11 cellular contexts compared by ENCODE assay signal in genomic region chr11:128398517-128399152, GRCh38.
A peak's percentile ranks its signal among the peaks of the same experiment; 100 is the strongest.
DNase-seq lines count a peak whose midpoint lies in the region; ATAC-seq and TF ChIP-seq lines count a peak whose summit lies in the region.
"Had no signal": no experiment of that assay in that cellular context is flagged by ENCODE, and none has a peak within 500 bp of the region (broad histone marks: within the 10 kb centered on the region; RNA-seq: fewer than 3 reads in every experiment).

No MANE protein-coding gene starts in this region.

- peak overlapping the region in 1 of 2 experiments; percentile 46 for H3K18ac ChIP-seq in mesenchymal stem cell (ENCODE audit: low read depth in 1 of 2, low read length in 2 of 2)

- no peak overlapping the region for H3K23ac ChIP-seq in mesenchymal stem cell (ENCODE audit: low read length in 2 of 2)

- H4K20me1 ChIP-seq in Loucy (ENCODE audit: insufficient read depth, low read length, poor library complexity, severe bottlenecking): no peaks in the 10 kb centered on the region

- no peak overlapping the region for H3K4me2 ChIP-seq in Loucy (ENCODE audit: low read depth, low read length, poor library complexity, severe bottlenecking)
- H3K4me2 ChIP-seq in mesenchymal stem cell (ENCODE audit: low read length, poor library complexity, severe bottlenecking): no peak overlapping the region

- peak; percentile 47 for ATAC-seq in GM18511 (IDR thresholded peaks at IDR 0.05; ENCODE audit: unreplicated experiment)
- peak; percentile 51 for ATAC-seq in GM21786 (IDR thresholded peaks at IDR 0.05; ENCODE audit: unreplicated experiment)

- no peak overlapping the region for H2BK120ac ChIP-seq in mesenchymal stem cell (ENCODE audit: low read depth, low read length)

- TF ChIP-seq CTCF in Loucy (conservative IDR thresholded peaks at IDR 0.05; ENCODE audit: low read length) (no peak), GM13976 (IDR thresholded peaks at IDR 0.05; ENCODE audit: borderline replicate concordance, control extremely low read depth, extremely low read depth, insufficient read depth, missing control alignments) (no peak)

- H3K9ac ChIP-seq in Loucy (ENCODE audit: low read depth, low read length, poor library complexity, severe bottlenecking) (no peak overlapping the region), mesenchymal stem cell (ENCODE audit: low read length) (peak overlapping the region; percentile 38)

- no peak overlapping the region for H2BK15ac ChIP-seq in mesenchymal stem cell (ENCODE audit: low read depth, poor library complexity, severe bottlenecking)

- H3K4me1 ChIP-seq in Loucy (ENCODE audit: insufficient read depth, low read length, poor library complexity, severe bottlenecking) (peaks cover 13% of the 10 kb centered on the region), mesenchymal stem cell (ENCODE audit: control insufficient read depth, insufficient read depth, low read depth, low read length) (no peaks in the 10 kb centered on the region)

- H3K14ac ChIP-seq in mesenchymal stem cell (ENCODE audit: low read length in 2 of 2): no peak overlapping the region

- H2AFZ ChIP-seq in Loucy (ENCODE audit: low read length): peak overlapping the region; percentile 68
- no peak overlapping the region for H2AFZ ChIP-seq in mesenchymal stem cell (ENCODE audit: low read depth, low read length)

- no peak for DNase-seq in mesenchymal stem cell
- DNase-seq in GM13976 (ENCODE audit: low spot score): no peak
- DNase-seq in cortex of kidney (lab: John Stamatoyannopoulos, UW): no peak
- DNase-seq in hippocampal formation (lab: John Stamatoyannopoulos, UW): no peak
- DNase-seq in globus pallidus (ENCODE audit: low spot score): no peak
- DNase-seq: activated CD4-positive, alpha-beta T cell treated with anti-CD3 and anti-CD28 coated beads, Interleukin-2, amount 50 U/mL, for 4 hours; anterior cingulate cortex had no signal

- H3K36me3 ChIP-seq in Loucy (ENCODE audit: insufficient read depth, low read length) (no peaks in the 10 kb centered on the region), mesenchymal stem cell (ENCODE audit: control insufficient read depth in 1 of 2, insufficient read depth in 2 of 2, low read depth in 1 of 2, low read length in 2 of 2) (no peaks in the 10 kb centered on the region)
- H3K36me3 ChIP-seq: SJSA1 had no signal

- H2AK5ac ChIP-seq in mesenchymal stem cell (ENCODE audit: low read length, severe bottlenecking): no peak overlapping the region

- in situ Hi-C loops in GM13976 (cut with MboI; ENCODE audit: low sequenced_read_pairs, unreplicated experiment): no loop called here

- no peak overlapping the region for H2BK5ac ChIP-seq in mesenchymal stem cell (ENCODE audit: low read depth, low read length, poor library complexity, severe bottlenecking)

- H4K8ac ChIP-seq in mesenchymal stem cell (ENCODE audit: low read length): no peak overlapping the region

- 97% methylated on average over 2 of the region's 2 CpGs for WGBS in mesenchymal stem cell

- no peak overlapping the region for H2BK12ac ChIP-seq in mesenchymal stem cell (ENCODE audit: low read length in 2 of 2)

- no peaks in the 10 kb centered on the region for H3K9me2 ChIP-seq in Loucy (replicated peaks; ENCODE audit: low read depth, low read length)

- H3K4ac ChIP-seq in mesenchymal stem cell (ENCODE audit: low read depth in 1 of 2, low read length in 2 of 2): no peak overlapping the region

- H3K79me2 ChIP-seq in Loucy (ENCODE audit: insufficient read depth, low read length): no peaks in the 10 kb centered on the region

- H3K27ac ChIP-seq in mesenchymal stem cell (ENCODE audit: low read length, poor library complexity, severe bottlenecking): no peak overlapping the region
- H3K27ac ChIP-seq: SJSA1 had no signal

- H3F3A ChIP-seq in Loucy (ENCODE audit: low read depth): no peaks in the 10 kb centered on the region

- no peak overlapping the region for H4K91ac ChIP-seq in mesenchymal stem cell (ENCODE audit: low read length)

- H3K9me3 ChIP-seq in Loucy (ENCODE audit: insufficient read depth, low read depth, low read length) (no peaks in the 10 kb centered on the region), mesenchymal stem cell (ENCODE audit: control insufficient read depth, low read length) (no peaks in the 10 kb centered on the region)
- H3K9me3 ChIP-seq: SJSA1 had no signal

- H3K27me3 ChIP-seq in Loucy (ENCODE audit: insufficient read depth, low read length, poor library complexity, severe bottlenecking) (no peaks in the 10 kb centered on the region), mesenchymal stem cell (ENCODE audit: control insufficient read depth in 1 of 2, insufficient read depth in 1 of 2, low read length in 2 of 2) (peaks cover 0 to 4% of the 10 kb centered on the region in 2 experiments)
- H3K27me3 ChIP-seq: SJSA1 had no signal

- H3K79me1 ChIP-seq in mesenchymal stem cell (replicated peaks; ENCODE audit: low read length, poor library complexity, severe bottlenecking): no peaks in the 10 kb centered on the region

- no peak overlapping the region for H3K4me3 ChIP-seq in Loucy (ENCODE audit: low read length, poor library complexity, severe bottlenecking)
- H3K4me3 ChIP-seq in mesenchymal stem cell (ENCODE audit: insufficient read depth in 1 of 2, low read depth in 1 of 2, low read length in 2 of 2): no peak overlapping the region
- H3K4me3 ChIP-seq: SJSA1 had no signal
